In the genomic region with DNA sequence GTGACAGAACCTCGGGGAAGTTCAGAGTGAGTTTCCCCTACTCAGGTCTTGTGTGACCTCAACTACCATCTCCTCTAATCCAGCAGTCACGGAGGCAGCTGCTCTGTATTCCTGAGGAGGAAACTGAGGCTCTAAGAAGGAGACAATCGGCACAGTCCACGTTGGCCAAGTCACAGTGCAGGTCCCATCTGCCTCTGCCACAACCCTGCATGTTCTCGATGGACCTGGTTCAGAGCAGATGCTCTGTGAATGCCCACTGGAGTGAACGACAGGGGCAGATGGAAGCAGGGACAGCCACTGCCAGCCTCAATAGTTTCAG, we compare ENCODE assay signal across 8 cellular contexts. TPM values are rescaled to one million over a fixed set of nuclear protein-coding genes. Genes with fewer than 3 reads are reported as not detected.
A peak's percentile ranks its signal among the peaks of the same experiment; 100 is the strongest.
DNase-seq lines count a peak whose midpoint lies in the region; ATAC-seq and TF ChIP-seq lines count a peak whose summit lies in the region.

No MANE protein-coding gene starts in this region.

- H3K4me1 Mint-ChIP-seq in natural killer cell treated with Interleukin-12 subunit alpha and Interleukin-12 subunit beta and Interleukin-15 and Interleukin-18, amount 100 ng/mL, for 72 hours (ENCODE audit: low read depth in 2 of 2) = peaks cover 33 to 42% of the 10 kb centered on the region in 2 donors

- no peak for DNase-seq in AG10803 (ENCODE audit: low read depth)
- no peak for DNase-seq in MG63
- DNase-seq in natural killer cell treated with Interleukin-12 subunit alpha and Interleukin-12 subunit beta and Interleukin-15 and Interleukin-18, amount 100 ng/mL, for 72 hours (ENCODE audit: low spot score) = no peak
- no peak for DNase-seq in AG08395 (ENCODE audit: low spot score)
- DNase-seq in NCI-H1105 (lab: John Stamatoyannopoulos, UW) = no peak

- TF ChIP-seq CTCF in AG10803 (conservative IDR thresholded peaks at IDR 0.05; ENCODE audit: low read length) = no peak

- H3K36me3 Mint-ChIP-seq in natural killer cell treated with Interleukin-12 subunit alpha and Interleukin-12 subunit beta and Interleukin-15 and Interleukin-18, amount 100 ng/mL, for 72 hours = no peaks in the 10 kb centered on the region

- no peaks in the 10 kb centered on the region for H3K9me3 Mint-ChIP-seq in natural killer cell treated with Interleukin-12 subunit alpha and Interleukin-12 subunit beta and Interleukin-15 and Interleukin-18, amount 100 ng/mL, for 72 hours

- H3K4me3 ChIP-seq in AG10803 (ENCODE audit: low read length) = peak overlapping the region; percentile 59
- H3K4me3 ChIP-seq in MG63 = peak overlapping the region; percentile 78
- H3K4me3 ChIP-seq in duodenal mucosa (ENCODE audit: low read depth in 1 of 2, low read length in 2 of 2) = peak overlapping the region; percentile 61 to 78

- H3K27me3 ChIP-seq in MG63 = no peaks in the 10 kb centered on the region
- H3K27me3 ChIP-seq in duodenal mucosa (ENCODE audit: control insufficient read depth in 1 of 2, insufficient read depth in 2 of 2, low read length in 2 of 2) = no peaks in the 10 kb centered on the region

- H3K27ac ChIP-seq in duodenal mucosa (ENCODE audit: low read depth, low read length) = no peak overlapping the region

- peaks cover 33 to 39% of the 10 kb centered on the region in 2 donors for H3K4me1 ChIP-seq in duodenal mucosa (ENCODE audit: control insufficient read depth in 1 of 2, insufficient read depth in 2 of 2, low read length in 2 of 2)

- H3K27me3 Mint-ChIP-seq in natural killer cell treated with Interleukin-12 subunit alpha and Interleukin-12 subunit beta and Interleukin-15 and Interleukin-18, amount 100 ng/mL, for 72 hours = no peaks in the 10 kb centered on the region

- no peak for ATAC-seq in natural killer cell treated with Interleukin-12 subunit alpha and Interleukin-12 subunit beta and Interleukin-15 and Interleukin-18, amount 100 ng/mL, for 72 hours
- ATAC-seq in GM19463 (IDR thresholded peaks at IDR 0.05; ENCODE audit: unreplicated experiment) (no peak), HG02798 (IDR thresholded peaks at IDR 0.05; ENCODE audit: poor library complexity, unreplicated experiment) (no peak)

- no peaks in the 10 kb centered on the region for H3K9me3 ChIP-seq in MG63
- H3K9me3 ChIP-seq in duodenal mucosa (ENCODE audit: control insufficient read depth in 1 of 2, low read length in 2 of 2) = no peaks in the 10 kb centered on the region

- peak overlapping the region; percentile 23 to 75 for H3K27ac Mint-ChIP-seq in natural killer cell treated with Interleukin-12 subunit alpha and Interleukin-12 subunit beta and Interleukin-15 and Interleukin-18, amount 100 ng/mL, for 72 hours

- peak overlapping the region; percentile 78 for H3K4me3 Mint-ChIP-seq in natural killer cell treated with Interleukin-12 subunit alpha and Interleukin-12 subunit beta and Interleukin-15 and Interleukin-18, amount 100 ng/mL, for 72 hours

- peaks cover 30% of the 10 kb centered on the region for H3K36me3 ChIP-seq in MG63
- no peaks in the 10 kb centered on the region for H3K36me3 ChIP-seq in duodenal mucosa (ENCODE audit: control insufficient read depth in 1 of 2, insufficient read depth in 2 of 2, low read length in 2 of 2)

- peak overlapping the region; percentile 57 to 80 for H3K9ac ChIP-seq in duodenal mucosa (ENCODE audit: low read depth in 1 of 2, low read length in 2 of 2)

RNA-seq across cellular contexts. Expression of gene ERGIC1, which starts 0.7 kb away (rescaled TPM):
- total RNA-seq in MG63 (2014; rRNA removed; shearing (Covaris generic); ENCODE audit: low replicate concordance) = 65.6 and 98.8 TPM in 2 replicates
- 10 to 100 TPM; 50.8 to 51.4 TPM for total RNA-seq in natural killer cell treated with Interleukin-12 subunit alpha and Interleukin-12 subunit beta and Interleukin-15 and Interleukin-18, amount 100 ng/mL, for 72 hours
